ENCODE assay signal across 33 cellular contexts in genomic region chr14:77965050-77965449, GRCh38.
"Had no signal": no experiment of that assay in that cellular context is flagged by ENCODE, and none has a peak within 500 bp of the region (broad histone marks: within the 10 kb centered on the region; RNA-seq: fewer than 3 reads in every experiment).

No MANE protein-coding gene starts in this region.

- ATAC-seq: activated CD4-positive, CD25-positive, alpha-beta regulatory T cell treated with anti-CD3 and anti-CD28 coated beads, Interleukin-2, amount 50 U/mL, for 24 hours had no signal

- H3K27ac Mint-ChIP-seq: activated CD4-positive, alpha-beta memory T cell treated with anti-CD3 and anti-CD28 coated beads, Interleukin-2, amount 10 ng/mL, durations not matched to agents 7 days and 5 days; activated CD4-positive, alpha-beta T cell treated with anti-CD3 and anti-CD28 coated beads for 36 hours; activated CD8-positive, alpha-beta memory T cell treated with anti-CD3 and anti-CD28 coated beads, Interleukin-2, amount 10 ng/mL, durations not matched to agents 7 days and 5 days; activated naive CD4-positive, alpha-beta T cell treated with anti-CD3 and anti-CD28 coated beads for 36 hours; activated naive CD4-positive, alpha-beta T cell treated with anti-CD3 and anti-CD28 coated beads, Interleukin-2, amount 50 U/mL, for 24 hours; activated naive CD8-positive, alpha-beta T cell; activated naive CD8-positive, alpha-beta T cell treated with anti-CD3 and anti-CD28 coated beads, Interleukin-2, amount 50 U/mL, for 24 hours; activated T-cell treated with anti-CD3 and anti-CD28 coated beads, Interleukin-2, amount 50 U/mL, for 24 hours; WTC11 had no signal

- H3K4me3 Mint-ChIP-seq: activated CD4-positive, alpha-beta T cell treated with anti-CD3 and anti-CD28 coated beads for 36 hours; activated naive CD4-positive, alpha-beta T cell treated with anti-CD3 and anti-CD28 coated beads for 36 hours; activated naive CD4-positive, alpha-beta T cell treated with anti-CD3 and anti-CD28 coated beads, Interleukin-2, amount 50 U/mL, for 24 hours; activated naive CD8-positive, alpha-beta T cell; activated naive CD8-positive, alpha-beta T cell treated with anti-CD3 and anti-CD28 coated beads, Interleukin-2, amount 50 U/mL, for 24 hours; activated T-cell treated with anti-CD3 and anti-CD28 coated beads, Interleukin-2, amount 50 U/mL, for 24 hours; central memory CD8-positive, alpha-beta T cell had no signal

- DNase-seq: activated CD4-positive, alpha-beta memory T cell treated with anti-CD3 and anti-CD28 coated beads, Interleukin-2, amount 10 ng/mL, durations not matched to agents 7 days and 5 days; activated CD4-positive, alpha-beta T cell treated with anti-CD3 and anti-CD28 coated beads for 1 hour; activated CD4-positive, alpha-beta T cell treated with anti-CD3 and anti-CD28 coated beads for 36 hours; activated CD4-positive, alpha-beta T cell treated with anti-CD3 and anti-CD28 coated beads for 48 hours; activated CD4-positive, alpha-beta T cell treated with anti-CD3 and anti-CD28 coated beads, Interleukin-2, amount 10 ng/mL, durations not matched to agents 7 days and 5 days; activated CD4-positive, alpha-beta T cell treated with anti-CD3 and anti-CD28 coated beads, Interleukin-2, amount 50 U/mL, for 48 hours; activated CD4-positive, CD25-positive, alpha-beta regulatory T cell; activated CD8-positive, alpha-beta memory T cell treated with anti-CD3 and anti-CD28 coated beads for 24 hours; activated CD8-positive, alpha-beta memory T cell treated with anti-CD3 and anti-CD28 coated beads, Interleukin-2, amount 10 ng/mL, durations not matched to agents 7 days and 5 days; activated CD8-positive, alpha-beta memory T cell treated with anti-CD3 and anti-CD28 coated beads, Interleukin-2, amount 50 U/mL, for 48 hours; activated effector memory CD4-positive, alpha-beta T cell treated with Interleukin-2 at 50 U/mL for 16 hours; activated gamma-delta T cell; activated naive CD8-positive, alpha-beta T cell treated with anti-CD3 and anti-CD28 coated beads, Interleukin-2, amount 10 ng/mL, durations not matched to agents 7 days and 5 days; activated naive CD8-positive, alpha-beta T cell treated with anti-CD3 and anti-CD28 coated beads, Interleukin-2, amount 50 U/mL, for 24 hours; activated T-cell treated with anti-CD3 and anti-CD28 coated beads, Interleukin-2, amount 50 U/mL, for 24 hours; activated T-cell treated with anti-CD3 and anti-CD28 coated beads, Interleukin-2, amount 50 U/mL, for 48 hours; cerebellar nuclear complex; T-helper 9 cell; WERI-Rb-1 had no signal

- H3K27me3 ChIP-seq: ascending aorta had no signal

- H3K4me1 Mint-ChIP-seq: activated naive CD4-positive, alpha-beta T cell treated with anti-CD3 and anti-CD28 coated beads, Interleukin-2, amount 50 U/mL, for 24 hours; central memory CD8-positive, alpha-beta T cell had no signal

- H3K27ac ChIP-seq: ascending aorta, cardiac muscle cell, WERI-Rb-1 had no signal

- H3K4me1 ChIP-seq: ascending aorta had no signal

- FAIRE-seq: bronchial epithelial cell, TTC549 had no signal

- H3K9me3 ChIP-seq: ascending aorta had no signal

- H3K36me3 Mint-ChIP-seq: activated CD8-positive, alpha-beta memory T cell treated with anti-CD3 and anti-CD28 coated beads, Interleukin-2, amount 10 ng/mL, durations not matched to agents 7 days and 5 days; activated naive CD4-positive, alpha-beta T cell treated with anti-CD3 and anti-CD28 coated beads, Interleukin-2, amount 50 U/mL, for 24 hours; activated naive CD8-positive, alpha-beta T cell; activated naive CD8-positive, alpha-beta T cell treated with anti-CD3 and anti-CD28 coated beads, Interleukin-2, amount 10 ng/mL, durations not matched to agents 7 days and 5 days; brain; WTC11 had no signal

- H3K4me3 ChIP-seq: cardiac muscle cell had no signal

- H3K9me3 Mint-ChIP-seq: activated CD4-positive, alpha-beta memory T cell treated with anti-CD3 and anti-CD28 coated beads, Interleukin-2, amount 10 ng/mL, durations not matched to agents 7 days and 5 days; activated CD4-positive, alpha-beta T cell treated with anti-CD3 and anti-CD28 coated beads, Interleukin-2, amount 10 ng/mL, durations not matched to agents 7 days and 5 days; activated naive CD4-positive, alpha-beta T cell treated with anti-CD3 and anti-CD28 coated beads for 36 hours; activated naive CD4-positive, alpha-beta T cell treated with anti-CD3 and anti-CD28 coated beads, Interleukin-2, amount 50 U/mL, for 24 hours; activated naive CD8-positive, alpha-beta T cell treated with anti-CD3 and anti-CD28 coated beads, Interleukin-2, amount 10 ng/mL, durations not matched to agents 7 days and 5 days; activated naive CD8-positive, alpha-beta T cell treated with anti-CD3 and anti-CD28 coated beads, Interleukin-2, amount 50 U/mL, for 24 hours; activated T-cell treated with anti-CD3 and anti-CD28 coated beads, Interleukin-2, amount 50 U/mL, for 24 hours; activated T-helper 2 cell treated with anti-CD3 and anti-CD28 coated beads, Interferon-gamma antibody, Interleukin-2, Interleukin-4, amounts not matched to agents 10 μg/mL and 5 μg/mL and 100 μg/mL, durations not matched to agents 14 hours and 24 hours and 36 hours; central memory CD8-positive, alpha-beta T cell; T-helper 1 cell treated with Interleukin-12 subunit alpha and Interleukin-12 subunit beta and Interleukin-4 antibody, amounts not matched to agents 30 μg/mL and 1 μg/mL, for 36 hours; T-helper 2 cell treated with Interferon-gamma antibody and Interleukin-4, amounts not matched to agents 5 μg/mL and 100 μg/mL, for 36 hours had no signal

- H3K36me3 ChIP-seq: ascending aorta, cardiac muscle cell, WERI-Rb-1 had no signal
